1 cellular context compared by ENCODE assay signal in the genomic region with DNA sequence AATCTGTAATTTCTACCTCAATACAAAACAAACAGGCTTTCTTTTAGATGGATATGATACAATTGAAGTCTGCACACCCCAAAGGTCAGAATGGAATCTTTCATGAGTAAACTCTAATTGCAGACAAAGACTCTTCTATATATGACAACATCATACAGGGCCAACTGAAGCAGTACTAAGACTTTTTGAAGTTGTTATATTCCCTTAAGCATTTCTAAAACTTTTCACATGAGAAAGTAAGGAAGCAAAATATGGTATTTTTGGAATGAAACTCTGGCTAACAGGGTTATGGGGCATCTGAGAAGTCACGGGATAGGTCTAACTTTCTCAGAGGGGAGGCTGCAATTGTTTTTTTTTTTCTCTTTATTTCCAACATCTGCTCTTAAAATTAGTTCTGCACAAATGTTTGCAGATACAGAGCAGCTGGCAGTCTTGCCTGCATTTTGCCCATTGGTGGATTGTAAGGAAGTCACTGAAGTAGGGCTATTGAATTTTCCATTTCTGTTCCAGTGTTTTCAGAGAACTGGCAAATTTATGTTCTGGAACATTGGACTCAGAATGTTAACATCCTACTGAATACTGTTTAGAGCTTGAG.
TF ChIP-seq lines count a peak whose summit lies in the region.

No MANE protein-coding gene starts in this region.

TF ChIP-seq in SK-N-SH treated with all-trans-retinoic acid at 6 μM for 48 hours, 23 proteins besides CTCF, POLR2A, EP300 and RAD21 (continued from another document):
- TF ChIP-seq, protein P1, sequence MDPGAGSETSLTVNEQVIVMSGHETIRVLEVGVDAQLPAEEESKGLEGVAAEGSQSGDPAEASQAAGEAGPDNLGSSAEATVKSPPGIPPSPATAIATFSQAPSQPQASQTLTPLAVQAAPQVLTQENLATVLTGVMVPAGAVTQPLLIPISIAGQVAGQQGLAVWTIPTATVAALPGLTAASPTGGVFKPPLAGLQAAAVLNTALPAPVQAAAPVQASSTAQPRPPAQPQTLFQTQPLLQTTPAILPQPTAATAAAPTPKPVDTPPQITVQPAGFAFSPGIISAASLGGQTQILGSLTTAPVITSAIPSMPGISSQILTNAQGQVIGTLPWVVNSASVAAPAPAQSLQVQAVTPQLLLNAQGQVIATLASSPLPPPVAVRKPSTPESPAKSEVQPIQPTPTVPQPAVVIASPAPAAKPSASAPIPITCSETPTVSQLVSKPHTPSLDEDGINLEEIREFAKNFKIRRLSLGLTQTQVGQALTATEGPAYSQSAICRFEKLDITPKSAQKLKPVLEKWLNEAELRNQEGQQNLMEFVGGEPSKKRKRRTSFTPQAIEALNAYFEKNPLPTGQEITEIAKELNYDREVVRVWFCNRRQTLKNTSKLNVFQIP (CRISPR knock-in tag; IDR thresholded peaks at IDR 0.05; ENCODE audit: borderline replicate concordance, low read depth): no peak
- TF ChIP-seq ZNF70 (CRISPR knock-in tag; IDR thresholded peaks at IDR 0.05) (no peak), ESRRG (CRISPR knock-in tag; IDR thresholded peaks at IDR 0.05) (no peak), GLIS3 (CRISPR knock-in tag; IDR thresholded peaks at IDR 0.05) (no peak), ZFP30 (CRISPR knock-in tag; IDR thresholded peaks at IDR 0.05) (no peak)
